22 cellular contexts compared by ENCODE assay signal in the genomic region with DNA sequence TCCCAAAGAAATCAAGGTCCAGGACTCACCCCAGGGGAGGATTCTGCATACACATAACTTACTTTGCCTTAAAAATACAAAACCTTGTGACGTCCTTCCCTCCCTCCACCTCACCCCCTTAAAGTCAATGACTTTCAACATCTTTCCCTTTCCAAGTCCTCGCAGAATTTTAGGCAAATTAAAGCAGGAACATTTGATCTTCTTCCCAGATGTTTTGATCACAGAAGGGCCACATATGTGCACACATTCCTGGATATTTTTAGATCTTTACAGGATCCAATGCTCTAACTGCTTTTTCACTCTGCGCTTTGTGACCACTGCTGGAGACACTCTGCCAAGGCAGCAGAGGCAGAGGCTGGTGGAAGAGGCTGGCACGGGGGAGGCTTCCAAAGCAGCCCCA.
DNase-seq lines count a peak whose midpoint lies in the region; ATAC-seq and TF ChIP-seq lines count a peak whose summit lies in the region.
"Had no signal": no experiment of that assay in that cellular context is flagged by ENCODE, and none has a peak within 500 bp of the region (broad histone marks: within the 10 kb centered on the region; RNA-seq: fewer than 3 reads in every experiment).

No MANE protein-coding gene starts in this region.

- no peak for TF ChIP-seq POLR2A in gastrocnemius medialis (IDR thresholded peaks at IDR 0.05)

- in situ Hi-C loops in gastrocnemius medialis (cut with MboI; ENCODE audit: low sequenced_read_pairs in 4 of 4) = loop anchor here in 1 of 4 donors (10.0 kb wide), 1 partner anchor 462 kb away; no protein-coding TSS in a partner anchor

- no peak for TF ChIP-seq CTCF in AG04450 (IDR thresholded peaks at IDR 0.05; ENCODE audit: low read depth, low read length)
- TF ChIP-seq CTCF in HFF-Myc (IDR thresholded peaks at IDR 0.05; ENCODE audit: low read depth, low read length, missing control alignments) = no peak
- no peak for TF ChIP-seq CTCF in fibroblast of the aortic adventitia (IDR thresholded peaks at IDR 0.05; ENCODE audit: insufficient read depth, low read length)
- no peak for TF ChIP-seq CTCF in gastrocnemius medialis (IDR thresholded peaks at IDR 0.05 in 4 of 5, conservative IDR thresholded peaks at IDR 0.05 in 1 of 5)

- H3K4me3 ChIP-seq in AG04450 (ENCODE audit: low read depth, low read length) (no peak overlapping the region), HFF-Myc (replicated peaks; ENCODE audit: low read depth, low read length) (no peak overlapping the region), fibroblast of the aortic adventitia (ENCODE audit: low read depth, low read length) (no peak overlapping the region), gastrocnemius medialis (no peak overlapping the region)
- H3K4me3 ChIP-seq: SJSA1 had no signal

- H3K27ac ChIP-seq in AG04450 (ENCODE audit: low read depth, low read length) (peak overlapping the region; percentile 87), gastrocnemius medialis (peak overlapping the region in 3 of 4 donors; percentile 17 to 44 (median 38)), substantia nigra (ENCODE audit: low read depth, low read length, poor library complexity, severe bottlenecking) (no peak overlapping the region)
- H3K27ac ChIP-seq: SJSA1, VCaP had no signal

- no peaks in the 10 kb centered on the region for H3K36me3 ChIP-seq in gastrocnemius medialis
- H3K36me3 ChIP-seq: SJSA1 had no signal

- intact Hi-C loops in gastrocnemius medialis (cut with DNase I; ENCODE audit: low total_unique reads) = loop anchor here (2.0 to 10.0 kb wide), 2 partner anchors 56 to 248 kb away; a partner anchor contains a TSS

- POLR2A ChIA-PET in AG04450 (lab: Yijun Ruan, JAX) = interaction anchor here (0.5 to 1.1 kb wide), 2 partner anchors 93 to 341 kb away, joined by 3 read pairs; no protein-coding TSS in a partner anchor

- ATAC-seq in gastrocnemius medialis (no peak), GM18861 (IDR thresholded peaks at IDR 0.05; ENCODE audit: unreplicated experiment) (no peak), GM18907 (IDR thresholded peaks at IDR 0.05; ENCODE audit: unreplicated experiment) (no peak)
- ATAC-seq: activated naive CD8-positive, alpha-beta T cell treated with anti-CD3 and anti-CD28 coated beads, Interleukin-2, amount 50 U/mL, for 24 hours; Panc1; T-helper 17 cell had no signal

- H3K27me3 ChIP-seq in AG04450 (ENCODE audit: control insufficient read depth, insufficient read depth, low read length) = no peaks in the 10 kb centered on the region
- no peaks in the 10 kb centered on the region for H3K27me3 ChIP-seq in gastrocnemius medialis
- H3K27me3 ChIP-seq: SJSA1 had no signal

- H3K4me1 ChIP-seq in gastrocnemius medialis = peaks cover 20 to 21% of the 10 kb centered on the region in 2 donors

- H3K9me3 ChIP-seq in AG04450 (ENCODE audit: control insufficient read depth, insufficient read depth, low read length) (no peaks in the 10 kb centered on the region; the same call in 1 of the 2 replicates), gastrocnemius medialis (no peaks in the 10 kb centered on the region)
- H3K9me3 ChIP-seq: SJSA1 had no signal

- CTCF ChIA-PET in AG04450 (lab: Charles Lee) = no interaction called here

- DNase-seq in AG04450 (ENCODE audit: low read depth, low spot score) (no peak), HFF-Myc (ENCODE audit: extremely low read depth, low read depth) (peak; percentile 71), fibroblast of the aortic adventitia (ENCODE audit: low read depth) (peak; percentile 75), gastrocnemius medialis (no peak), NCI-H2196 (lab: John Stamatoyannopoulos, UW; ENCODE audit: unreplicated experiment) (no peak), substantia nigra (lab: John Stamatoyannopoulos, UW) (no peak)
- DNase-seq: activated CD4-positive, alpha-beta T cell treated with anti-CD3 and anti-CD28 coated beads, Interleukin-2, amount 10 ng/mL, durations not matched to agents 7 days and 5 days; activated effector memory CD4-positive, alpha-beta T cell treated with Interleukin-2 at 50 U/mL for 16 hours; activated naive CD8-positive, alpha-beta T cell treated with anti-CD3 and anti-CD28 coated beads, Interleukin-2, amount 50 U/mL, for 24 hours; GDM1; left cardiac atrium; midbrain; NCI-H187 treated with DMSO at 0.1 percent for 48 hours; NCI-H345; posterior cingulate gyrus; stimulated activated CD4-positive, alpha-beta T cell treated with anti-CD3 and anti-CD28 coated beads, Interleukin-4, amount 100 ng/mL, for 1 hour; T-helper 17 cell had no signal

Comparison
In these comparisons a context has a peak if more than half of its experiments do, and no peak if none do; other contexts are left out.
1. DNase-seq: peak in HFF-Myc (single experiment) and fibroblast of the aortic adventitia (single experiment); none in AG04450 (single experiment), gastrocnemius medialis (0 of 2), NCI-H2196 (single experiment) and substantia nigra (0 of 49).